ENCODE assay signal across 24 cellular contexts in genomic region chr2:89821455-89821945, GRCh38.
"Had no signal": no experiment of that assay in that cellular context is flagged by ENCODE, and none has a peak within 500 bp of the region (broad histone marks: within the 10 kb centered on the region; RNA-seq: fewer than 3 reads in every experiment).

No MANE protein-coding gene starts in this region.

- H3K9me3 ChIP-seq: left ventricle myocardium inferior, lower lobe of right lung had no signal

- FAIRE-seq: endothelial cell of umbilical vein, frontal cortex, kidney had no signal

- H3K79me2 ChIP-seq: hepatocyte had no signal

- H2AFZ ChIP-seq: hepatocyte had no signal

- H3K4me1 ChIP-seq: colonic mucosa, esophagus muscularis mucosa, foreskin keratinocyte, gastroesophageal sphincter, heart left ventricle, left ventricle myocardium inferior, lower lobe of right lung had no signal

- DNase-seq: colonic mucosa; cortex of kidney; effector CD8-positive, alpha-beta T cell; effector memory CD8-positive, alpha-beta T cell; foreskin keratinocyte; heart left ventricle; hypothalamus; immature natural killer cell; islet precursor cell; kidney; kidney glomerular epithelial cell; left colon; left ventricle myocardium inferior; lower lobe of right lung; mesenchymal stem cell; mucosa of descending colon; naive B cell; naive thymus-derived CD8-positive, alpha-beta T cell had no signal

- H3K27ac ChIP-seq: colonic mucosa, esophagus muscularis mucosa, foreskin keratinocyte, gastroesophageal sphincter, heart left ventricle, hepatocyte, left ventricle myocardium inferior, lower lobe of right lung had no signal

- H3K4me3 ChIP-seq: colonic mucosa, esophagus muscularis mucosa, gastroesophageal sphincter, heart left ventricle, hepatocyte, left ventricle myocardium inferior, lower lobe of right lung, mucosa of descending colon had no signal

- ATAC-seq: effector memory CD8-positive, alpha-beta T cell; foreskin keratinocyte; gastroesophageal sphincter; heart left ventricle; left colon; left lobe of liver; lower lobe of right lung; mucosa of descending colon; naive thymus-derived CD8-positive, alpha-beta T cell had no signal

- H3K36me3 ChIP-seq: colonic mucosa, esophagus muscularis mucosa, gastroesophageal sphincter, heart left ventricle, left ventricle myocardium inferior, lower lobe of right lung had no signal

- H3K4me2 ChIP-seq: hepatocyte had no signal

- H3K27me3 ChIP-seq: colonic mucosa, esophagus muscularis mucosa, foreskin keratinocyte, gastroesophageal sphincter, heart left ventricle, hepatocyte had no signal
